Comparison of ENCODE assay signal across 14 cellular contexts in genomic region chr20:47432251-47433210, GRCh38.
DNase-seq lines count a peak whose midpoint lies in the region; ATAC-seq and TF ChIP-seq lines count a peak whose summit lies in the region.
"Had no signal": no experiment of that assay in that cellular context is flagged by ENCODE, and none has a peak within 500 bp of the region (broad histone marks: within the 10 kb centered on the region; RNA-seq: fewer than 3 reads in every experiment).

No MANE protein-coding gene starts in this region.

- H3K27ac ChIP-seq in lung (ENCODE audit: low read depth in 1 of 2, low read length in 1 of 2) (peak overlapping the region in 1 of 2 donors; percentile 7), suprapubic skin (no peak overlapping the region)
- H3K27ac ChIP-seq: SJCRH30 had no signal

- POLR2A ChIA-PET in WTC11 (lab: Charles Lee) = no interaction called here

- DNase-seq in Calu3 (peak; percentile 88), LoVo (ENCODE audit: low spot score) (peak; percentile 52), WTC11 (ENCODE audit: low spot score) (no peak), lung (ENCODE audit: low spot score) (peak; percentile 29), NCI-H2029 (lab: John Stamatoyannopoulos, UW) (no peak), OCI-M1 (lab: John Stamatoyannopoulos, UW) (no peak), NCI-H2107 treated with DMSO at 0.1 percent for 48 hours (lab: John Stamatoyannopoulos, UW; ENCODE audit: unreplicated experiment) (no peak), suprapubic skin (ENCODE audit: low spot score in 2 of 2) (no peak)
- DNase-seq: activated CD4-positive, alpha-beta T cell treated with anti-CD3 and anti-CD28 coated beads, Interleukin-2, amount 50 U/mL, for 1 hour; activated naive CD4-positive, alpha-beta T cell treated with anti-CD3 and anti-CD28 coated beads, Interleukin-2, amount 10 ng/mL, durations not matched to agents 7 days and 5 days; C1 segment of cervical spinal cord; NCI-H2107; SJCRH30 had no signal

- no TSS peak for BruUV-seq in Calu3 (replicated peaks; lab: Mats Ljungman, UMichigan)

- H3K36me3 Mint-ChIP-seq in Calu3 (ENCODE audit: insufficient read depth, unreplicated experiment) = peaks cover 16% of the 10 kb centered on the region
- peaks cover 6% of the 10 kb centered on the region for H3K36me3 Mint-ChIP-seq in WTC11

- no peaks in the 10 kb centered on the region for H3K27me3 ChIP-seq in lung (ENCODE audit: control insufficient read depth, insufficient read depth)
- no peaks in the 10 kb centered on the region for H3K27me3 ChIP-seq in suprapubic skin
- H3K27me3 ChIP-seq: hepatocyte, SJCRH30 had no signal

- peak overlapping the region; percentile 86 for H3K27ac Mint-ChIP-seq in Calu3 (ENCODE audit: unreplicated experiment)
- no peak overlapping the region for H3K27ac Mint-ChIP-seq in WTC11
- H3K27ac Mint-ChIP-seq: activated naive CD4-positive, alpha-beta T cell treated with anti-CD3 and anti-CD28 coated beads, Interleukin-2, amount 10 ng/mL, durations not matched to agents 7 days and 5 days had no signal

- H3K4me3 ChIP-seq in lung = no peak overlapping the region
- H3K4me3 ChIP-seq in suprapubic skin = no peak overlapping the region
- H3K4me3 ChIP-seq: hepatocyte, SJCRH30 had no signal

- H3K4me1 Mint-ChIP-seq in Calu3 (ENCODE audit: low read depth, unreplicated experiment) (peaks cover 28% of the 10 kb centered on the region), WTC11 (no peaks in the 10 kb centered on the region)
- H3K4me1 Mint-ChIP-seq: activated naive CD4-positive, alpha-beta T cell treated with anti-CD3 and anti-CD28 coated beads, Interleukin-2, amount 10 ng/mL, durations not matched to agents 7 days and 5 days had no signal

- no peaks in the 10 kb centered on the region for H3K27me3 Mint-ChIP-seq in Calu3 (ENCODE audit: unreplicated experiment)
- no peaks in the 10 kb centered on the region for H3K27me3 Mint-ChIP-seq in WTC11 (ENCODE audit: low read depth)

- TF ChIP-seq CTCF in Calu3 (IDR thresholded peaks at IDR 0.05; ENCODE audit: unreplicated experiment) (no peak), WTC11 (IDR thresholded peaks at IDR 0.05) (no peak), lung (IDR thresholded peaks at IDR 0.05; ENCODE audit: control extremely low read depth, extremely low read depth) (no peak), suprapubic skin (IDR thresholded peaks at IDR 0.05) (no peak)

- no peak for TF ChIP-seq EP300 in suprapubic skin (IDR thresholded peaks at IDR 0.05)

- H3K4me3 Mint-ChIP-seq in Calu3 (ENCODE audit: low read depth, unreplicated experiment) (peak overlapping the region; percentile 11), WTC11 (no peak overlapping the region)
- H3K4me3 Mint-ChIP-seq: activated naive CD4-positive, alpha-beta T cell treated with anti-CD3 and anti-CD28 coated beads, Interleukin-2, amount 10 ng/mL, durations not matched to agents 7 days and 5 days had no signal

- CTCF ChIA-PET in Calu3 (lab: Charles Lee) (interaction anchor here (0.5 to 1.5 kb wide), 17 partner anchors 21 to 236 kb away, joined by 3 to 18 read pairs (median 5); no protein-coding TSS in a partner anchor), WTC11 (lab: Charles Lee) (interaction anchor here (1.5 to 1.6 kb wide), 2 partner anchors 49 to 159 kb away, joined by 3 to 5 read pairs; no protein-coding TSS in a partner anchor)

- WGBS in lung, 2 donors = 78 to 82% methylated on average over 15 of the region's 15 CpGs
- WGBS in suprapubic skin = 89% methylated on average over 15 of the region's 15 CpGs

- no peak for TF ChIP-seq POLR2A in suprapubic skin (IDR thresholded peaks at IDR 0.05)

- H3K9me3 ChIP-seq in lung (ENCODE audit: control insufficient read depth in 2 of 2, insufficient read depth in 1 of 2, low read length in 1 of 2) (peaks cover 0 to 2% of the 10 kb centered on the region in 2 donors), suprapubic skin (peaks cover 4% of the 10 kb centered on the region)
- H3K9me3 ChIP-seq: SJCRH30 had no signal

- intact Hi-C loops in Calu3 (cut with micrococcal nuclease; ENCODE audit: unreplicated experiment) = loop anchor here (2.0 to 5.0 kb wide), 3 partner anchors 32 to 70 kb away; partner anchors contain the start of gene NCOA3

- no peaks in the 10 kb centered on the region for H3K4me1 ChIP-seq in lung (ENCODE audit: control insufficient read depth in 2 of 2, insufficient read depth in 2 of 2, low read length in 2 of 2)
- no peaks in the 10 kb centered on the region for H3K4me1 ChIP-seq in suprapubic skin
- H3K4me1 ChIP-seq: SJCRH30 had no signal

- H3K36me3 ChIP-seq in lung (ENCODE audit: control insufficient read depth in 2 of 2, insufficient read depth in 2 of 2, low read length in 2 of 2) = no peaks in the 10 kb centered on the region
- H3K36me3 ChIP-seq in suprapubic skin = no peaks in the 10 kb centered on the region
- H3K36me3 ChIP-seq: SJCRH30 had no signal

- peaks cover 3% of the 10 kb centered on the region for H3K9me3 Mint-ChIP-seq in Calu3 (ENCODE audit: low read depth, unreplicated experiment)
- H3K9me3 Mint-ChIP-seq in WTC11 = peaks cover 5% of the 10 kb centered on the region

- ATAC-seq in WTC11 (no peak), lung (ENCODE audit: insufficient read depth, low FRiP score) (no peak)

TF ChIP-seq in WTC11, 78 proteins besides CTCF, POLR2A, EP300 and RAD21:
- no peak for TF ChIP-seq TCF7 (CRISPR knock-in tag; IDR thresholded peaks at IDR 0.05; ENCODE audit: low read depth)
- 0 out of 2 replicates have a peak, but pooled peaks have one; percentile 16 for TF ChIP-seq GABPB1 (CRISPR knock-in tag; IDR thresholded peaks at IDR 0.05)
- TF ChIP-seq GRHL2 (CRISPR knock-in tag; IDR thresholded peaks at IDR 0.05; ENCODE audit: insufficient replicate concordance, severe bottlenecking) = no peak
- TF ChIP-seq, protein P1, sequence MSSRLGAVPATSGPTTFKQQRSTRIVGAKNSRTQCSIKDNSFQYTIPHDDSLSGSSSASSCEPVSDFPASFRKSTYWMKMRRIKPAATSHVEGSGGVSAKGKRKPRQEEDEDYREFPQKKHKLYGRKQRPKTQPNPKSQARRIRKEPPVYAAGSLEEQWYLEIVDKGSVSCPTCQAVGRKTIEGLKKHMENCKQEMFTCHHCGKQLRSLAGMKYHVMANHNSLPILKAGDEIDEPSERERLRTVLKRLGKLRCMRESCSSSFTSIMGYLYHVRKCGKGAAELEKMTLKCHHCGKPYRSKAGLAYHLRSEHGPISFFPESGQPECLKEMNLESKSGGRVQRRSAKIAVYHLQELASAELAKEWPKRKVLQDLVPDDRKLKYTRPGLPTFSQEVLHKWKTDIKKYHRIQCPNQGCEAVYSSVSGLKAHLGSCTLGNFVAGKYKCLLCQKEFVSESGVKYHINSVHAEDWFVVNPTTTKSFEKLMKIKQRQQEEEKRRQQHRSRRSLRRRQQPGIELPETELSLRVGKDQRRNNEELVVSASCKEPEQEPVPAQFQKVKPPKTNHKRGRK (CRISPR knock-in tag; IDR thresholded peaks at IDR 0.05; ENCODE audit: borderline replicate concordance) = 0 out of 2 replicates have a peak, but pooled peaks have one; percentile 33
- TF ChIP-seq ZBTB21 (CRISPR knock-in tag; IDR thresholded peaks at IDR 0.05; ENCODE audit: borderline replicate concordance) = no peak
- no peak for TF ChIP-seq CREM (CRISPR knock-in tag; IDR thresholded peaks at IDR 0.05)
- TF ChIP-seq, protein P2, sequence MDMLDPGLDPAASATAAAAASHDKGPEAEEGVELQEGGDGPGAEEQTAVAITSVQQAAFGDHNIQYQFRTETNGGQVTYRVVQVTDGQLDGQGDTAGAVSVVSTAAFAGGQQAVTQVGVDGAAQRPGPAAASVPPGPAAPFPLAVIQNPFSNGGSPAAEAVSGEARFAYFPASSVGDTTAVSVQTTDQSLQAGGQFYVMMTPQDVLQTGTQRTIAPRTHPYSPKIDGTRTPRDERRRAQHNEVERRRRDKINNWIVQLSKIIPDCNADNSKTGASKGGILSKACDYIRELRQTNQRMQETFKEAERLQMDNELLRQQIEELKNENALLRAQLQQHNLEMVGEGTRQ (CRISPR knock-in tag; IDR thresholded peaks at IDR 0.05) = no peak
- TF ChIP-seq ZNF232 (CRISPR knock-in tag; IDR thresholded peaks at IDR 0.05) = no peak
- TF ChIP-seq GTF2I (CRISPR knock-in tag; conservative IDR thresholded peaks at IDR 0.05) = no peak

Comparison
In these comparisons a context has a peak if more than half of its experiments do, and no peak if none do; other contexts are left out.
1. DNase-seq: peak in Calu3 (single experiment), LoVo (single experiment) and lung (single experiment); none in WTC11 (single experiment), NCI-H2029 (single experiment), OCI-M1 (single experiment), NCI-H2107 treated with DMSO at 0.1 percent for 48 hours (single experiment) and suprapubic skin (0 of 2).